Comparison of ENCODE assay signal across 20 cellular contexts in the genomic region with DNA sequence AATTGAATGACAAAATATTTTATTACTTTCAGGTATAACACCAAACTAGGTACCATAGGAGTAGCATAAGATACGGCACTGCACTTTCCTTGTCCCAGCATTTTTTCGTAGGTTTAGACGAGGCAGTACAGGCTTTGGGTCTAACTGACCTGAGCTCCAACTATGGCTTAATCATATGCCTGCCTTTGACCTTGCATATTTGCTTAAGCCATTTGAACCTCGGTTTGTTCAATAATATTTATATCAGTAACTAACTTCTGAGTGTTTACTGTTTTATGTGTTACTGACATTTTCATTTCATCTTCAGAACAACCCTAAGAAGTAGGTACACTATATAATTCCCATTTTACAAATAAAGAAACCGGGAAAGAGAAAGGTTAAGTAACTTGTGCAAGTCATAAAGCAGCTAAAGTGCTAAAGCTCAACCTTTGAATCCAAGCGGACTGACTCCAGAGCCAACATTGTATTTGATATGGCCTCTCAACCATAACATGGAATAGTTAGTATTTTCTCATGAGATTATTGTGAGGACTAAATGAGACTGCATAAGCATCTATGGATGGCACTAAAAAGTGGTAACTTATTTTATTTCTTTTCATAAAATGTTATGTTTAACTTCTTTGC.
DNase-seq lines count a peak whose midpoint lies in the region; ATAC-seq, FAIRE-seq and TF ChIP-seq lines count a peak whose summit lies in the region.
"Had no signal": no experiment of that assay in that cellular context is flagged by ENCODE, and none has a peak within 500 bp of the region (broad histone marks: within the 10 kb centered on the region; RNA-seq: fewer than 3 reads in every experiment).

No MANE protein-coding gene starts in this region.

- H3K27me3 ChIP-seq in endothelial cell of umbilical vein (ENCODE audit: control insufficient read depth in 2 of 2, insufficient read depth in 2 of 2, low read length in 2 of 2) (no peaks in the 10 kb centered on the region), HepG2 (ENCODE audit: control insufficient read depth in 1 of 2, insufficient read depth in 2 of 2, low read length in 2 of 2) (no peaks in the 10 kb centered on the region), pancreas (no peaks in the 10 kb centered on the region), adrenal gland (no peaks in the 10 kb centered on the region)

- no peaks in the 10 kb centered on the region for H3K9me3 ChIP-seq in endothelial cell of umbilical vein (replicated peaks; ENCODE audit: control insufficient read depth, insufficient read depth, low read length)
- H3K9me3 ChIP-seq in HepG2 (ENCODE audit: low read length): no peaks in the 10 kb centered on the region
- H3K9me3 ChIP-seq in pancreas: no peaks in the 10 kb centered on the region
- no peaks in the 10 kb centered on the region for H3K9me3 ChIP-seq in adrenal gland (replicated peaks in 1 of 3)
- H3K9me3 ChIP-seq: A549, Caco-2, HAP-1 had no signal

- in situ Hi-C loops in HepG2 (cut with HindIII; ENCODE audit: extremely low pct_ligation_motif_present, low pct_unique_long_range_greater_than_20kb): no loop called here

- H3K4me2 ChIP-seq in endothelial cell of umbilical vein (ENCODE audit: insufficient read depth, low read length) (no peak overlapping the region), HepG2 (ENCODE audit: low read depth, low read length) (no peak overlapping the region)
- H3K4me2 ChIP-seq: A549 had no signal

- no peaks in the 10 kb centered on the region for H4K20me1 ChIP-seq in endothelial cell of umbilical vein (replicated peaks; ENCODE audit: control insufficient read depth, extremely low read depth, insufficient read depth, low read length)
- no peaks in the 10 kb centered on the region for H4K20me1 ChIP-seq in HepG2 (ENCODE audit: insufficient read depth, low read length)

- POLR2A ChIA-PET in endothelial cell of umbilical vein (lab: Charles Lee) (no interaction called here), HepG2 (lab: Yijun Ruan, JAX) (interaction anchor here (1.0 kb wide), 1 partner anchor 104 kb away, joined by 3 read pairs; the partner anchor contains the start of genes R3HDM1 and ZRANB3)

- TF ChIP-seq RAD21 in HepG2 (CRISPR knock-in tag; IDR thresholded peaks at IDR 0.05): no peak

- TF ChIP-seq POLR2A in endothelial cell of umbilical vein (IDR thresholded peaks at IDR 0.05; ENCODE audit: low read depth, low read length) (no peak), HepG2 (IDR thresholded peaks at IDR 0.05; ENCODE audit: insufficient read depth in 1 of 2, low read depth in 2 of 2, low read length in 2 of 2) (no peak), adrenal gland (IDR thresholded peaks at IDR 0.05) (no peak)

- TF ChIP-seq CTCF in endothelial cell of umbilical vein (IDR thresholded peaks at IDR 0.05; ENCODE audit: extremely low read depth in 1 of 2, insufficient read depth in 1 of 2, low read depth in 1 of 2, low read length in 2 of 2): no peak
- no peak for TF ChIP-seq CTCF in HepG2 (CRISPR knock-in tag; IDR thresholded peaks at IDR 0.05)
- TF ChIP-seq CTCF in pancreas (IDR thresholded peaks at IDR 0.05): no peak
- no peak for TF ChIP-seq CTCF in adrenal gland (IDR thresholded peaks at IDR 0.05)

- BruUV-seq in endothelial cell of umbilical vein (replicated peaks; lab: Mats Ljungman, UMichigan) (no TSS peak), HepG2 (replicated peaks; lab: Mats Ljungman, UMichigan) (no TSS peak)

- 65% methylated on average over 6 of the region's 6 CpGs for WGBS in HepG2 (ENCODE audit: low lambda C conversion rate)
- 41 to 52% methylated on average over 6 of the region's 6 CpGs for WGBS in pancreas, 2 donors
- 91 to 94% (median 91%) methylated on average over 6 of the region's 6 CpGs for WGBS in adrenal gland, 4 donors

- no peak for DNase-seq in GM19239 (ENCODE audit: insufficient read length, low spot score)
- no peak for DNase-seq in endothelial cell of umbilical vein (ENCODE audit: low read depth, low spot score)
- DNase-seq in HepG2 (ENCODE audit: low spot score): peak; percentile 10
- no peak for DNase-seq in pancreas
- no peak for DNase-seq in NCI-H1105 (lab: John Stamatoyannopoulos, UW)
- no peak for DNase-seq in adrenal gland
- DNase-seq: AML-193; Caco-2; CD4-positive, alpha-beta T cell; DMS153; DMS79; GF-D8; IMR-90 had no signal

- H3K4me3 ChIP-seq in endothelial cell of umbilical vein (replicated peaks in 1 of 3; ENCODE audit: insufficient read depth in 1 of 3, low read depth in 1 of 3, low read length in 3 of 3) (no peak overlapping the region), HepG2 (replicated peaks in 1 of 3; ENCODE audit: insufficient read depth in 1 of 3, low read depth in 2 of 3, low read length in 3 of 3) (no peak overlapping the region), pancreas (no peak overlapping the region), adrenal gland (no peak overlapping the region)
- H3K4me3 ChIP-seq: A549, HAP-1, K562 had no signal

- CTCF ChIA-PET in endothelial cell of umbilical vein (lab: Charles Lee): no interaction called here
- CTCF ChIA-PET in HepG2 (lab: Yijun Ruan, JAX; ENCODE audit: low intra/inter-chr PET ratio, low total read pairs): no interaction called here

- H3K27ac ChIP-seq in endothelial cell of umbilical vein (ENCODE audit: insufficient read depth, low read depth, low read length): no peak overlapping the region
- peak overlapping the region; percentile 30 for H3K27ac ChIP-seq in HepG2 (ENCODE audit: extremely low read length, insufficient read depth, low read length)
- H3K27ac ChIP-seq in pancreas: no peak overlapping the region
- no peak overlapping the region for H3K27ac ChIP-seq in adrenal gland
- H3K27ac ChIP-seq: 22Rv1, A549, C4-2B had no signal

- TF ChIP-seq EP300 in HepG2 (IDR thresholded peaks at IDR 0.05; ENCODE audit: low read depth in 2 of 2, low read length in 2 of 2) (no peak), HepG2 (CRISPR knock-in tag; IDR thresholded peaks at IDR 0.05; ENCODE audit: borderline replicate concordance) (no peak)

- dilution Hi-C loops in endothelial cell of umbilical vein (cut with MboI; ENCODE audit: extremely low pct_ligation_motif_present, low sequenced_read_pairs): no loop called here

- no peak overlapping the region for H3K9ac ChIP-seq in endothelial cell of umbilical vein (replicated peaks; ENCODE audit: extremely low read depth, insufficient read depth, low read length)
- no peak overlapping the region for H3K9ac ChIP-seq in HepG2 (ENCODE audit: insufficient read depth, low read depth, low read length)

- peak; percentile 4 for FAIRE-seq in GM19239 (lab: Jason Lieb, UNC)
- peak; percentile 28 for FAIRE-seq in endothelial cell of umbilical vein (lab: Jason Lieb, UNC)
- peak; percentile 4 for FAIRE-seq in HepG2 (lab: Jason Lieb, UNC)
- peak; percentile 34 for FAIRE-seq in pancreas (lab: Jason Lieb, UNC)
- FAIRE-seq: A549, H1, K562 had no signal

- H3K79me2 ChIP-seq in endothelial cell of umbilical vein (ENCODE audit: control insufficient read depth, insufficient read depth, low read length) (no peaks in the 10 kb centered on the region), HepG2 (ENCODE audit: insufficient read depth, low read length) (no peaks in the 10 kb centered on the region)

- H3K36me3 ChIP-seq in endothelial cell of umbilical vein (ENCODE audit: control insufficient read depth in 2 of 2, extremely low read depth in 1 of 2, insufficient read depth in 2 of 2, low read length in 2 of 2) (peaks cover 4 to 8% of the 10 kb centered on the region in 2 experiments), HepG2 (replicated peaks in 1 of 2; ENCODE audit: control insufficient read depth in 1 of 2, insufficient read depth in 2 of 2, low read length in 2 of 2) (peaks cover 4 to 36% of the 10 kb centered on the region in 2 experiments; a peak in 4 of 5 replicates), pancreas (no peaks in the 10 kb centered on the region), adrenal gland (replicated peaks in 1 of 2) (no peaks in the 10 kb centered on the region)

- intact Hi-C loops in endothelial cell of umbilical vein (cut with micrococcal nuclease): no loop called here
- intact Hi-C loops in HepG2 (cut with micrococcal nuclease; ENCODE audit: unreplicated experiment): no loop called here
- intact Hi-C loops in pancreas (cut with DNase I): no loop called here
- intact Hi-C loops in adrenal gland (cut with DNase I): no loop called here

- ATAC-seq in HepG2 (peak; percentile 82), pancreas (peak in 1 of 4 donors; percentile 34), GM19035 (IDR thresholded peaks at IDR 0.05; ENCODE audit: unreplicated experiment) (no peak)
- ATAC-seq: A549, K562 had no signal

- H3K4me1 ChIP-seq in endothelial cell of umbilical vein (ENCODE audit: control insufficient read depth, extremely low read depth, insufficient read depth, low read length): no peaks in the 10 kb centered on the region
- H3K4me1 ChIP-seq in HepG2 (ENCODE audit: insufficient read depth, low read length): peaks cover 8% of the 10 kb centered on the region
- H3K4me1 ChIP-seq in pancreas: peaks cover 0 to 13% (median 8%) of the 10 kb centered on the region in 3 donors
- H3K4me1 ChIP-seq in adrenal gland (replicated peaks in 1 of 2): no peaks in the 10 kb centered on the region
- H3K4me1 ChIP-seq: A549, Caco-2 had no signal

- no peak overlapping the region for H2AFZ ChIP-seq in endothelial cell of umbilical vein (ENCODE audit: low read depth, low read length)
- H2AFZ ChIP-seq in HepG2 (ENCODE audit: low read length): no peak overlapping the region

- H3K9me1 ChIP-seq in endothelial cell of umbilical vein (replicated peaks; ENCODE audit: control insufficient read depth, extremely low read depth, insufficient read depth, low read length): no peaks in the 10 kb centered on the region

TF ChIP-seq in endothelial cell of umbilical vein, 7 proteins besides CTCF, POLR2A, EP300 and RAD21:
- TF ChIP-seq GATA2 (IDR thresholded peaks at IDR 0.05; ENCODE audit: insufficient read depth, insufficient read length, low read depth, low read length): no peak
- TF ChIP-seq, protein P1, sequence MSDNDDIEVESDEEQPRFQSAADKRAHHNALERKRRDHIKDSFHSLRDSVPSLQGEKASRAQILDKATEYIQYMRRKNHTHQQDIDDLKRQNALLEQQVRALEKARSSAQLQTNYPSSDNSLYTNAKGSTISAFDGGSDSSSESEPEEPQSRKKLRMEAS (IDR thresholded peaks at IDR 0.05; ENCODE audit: insufficient read depth, insufficient read length): no peak

TF ChIP-seq in HepG2, 621 proteins besides CTCF, POLR2A, EP300 and RAD21 (continues in another document):
- TF ChIP-seq CENPT (CRISPR knock-in tag; IDR thresholded peaks at IDR 0.05; ENCODE audit: low read depth): no peak
- no peak for TF ChIP-seq MTF2 (CRISPR knock-in tag; IDR thresholded peaks at IDR 0.05; ENCODE audit: borderline replicate concordance)
